ENCODE assay signal across 8 cellular contexts in the genomic region with DNA sequence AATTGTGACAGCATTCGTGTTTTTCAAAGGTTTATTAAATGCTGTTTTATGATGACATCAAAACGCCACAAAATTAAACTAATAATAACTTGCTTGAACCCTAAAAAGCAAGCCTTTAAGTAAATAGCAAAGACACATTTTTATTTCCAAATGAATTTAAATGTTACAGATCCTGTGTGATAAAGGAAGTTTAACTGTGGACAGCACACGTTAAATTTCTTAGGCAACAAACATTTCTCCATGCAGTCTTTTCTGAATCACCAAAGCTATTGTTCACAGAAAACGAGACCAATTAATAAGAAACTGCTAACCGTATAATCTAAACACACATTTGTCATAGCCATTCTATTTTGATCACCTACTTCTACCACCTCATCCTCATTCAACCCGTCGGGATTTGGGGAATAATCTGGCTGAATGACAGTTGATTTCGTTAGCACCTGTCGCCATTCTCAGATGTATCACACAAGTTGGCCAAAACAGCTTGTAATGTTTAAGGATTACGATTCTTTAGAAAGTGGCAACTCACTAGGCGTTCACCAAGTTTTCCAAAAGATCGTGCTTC. TPM values are rescaled to one million over a fixed set of nuclear protein-coding genes. Genes with fewer than 3 reads are reported as not detected.
DNase-seq lines count a peak whose midpoint lies in the region; ATAC-seq and TF ChIP-seq lines count a peak whose summit lies in the region.

No MANE protein-coding gene starts in this region.

- dilution Hi-C loops in mammary epithelial cell (cut with HindIII; ENCODE audit: low sequenced_read_pairs) = no loop called here

- H3K79me2 ChIP-seq in Karpas-422 (ENCODE audit: low read length) (peaks cover 61% of the 10 kb centered on the region), mammary epithelial cell (ENCODE audit: insufficient read depth, low read length) (peaks cover 64% of the 10 kb centered on the region)

- H3K36me3 ChIP-seq in Karpas-422 (ENCODE audit: insufficient read depth, low read length) (no peaks in the 10 kb centered on the region), mammary epithelial cell (ENCODE audit: insufficient read depth, low read length) (no peaks in the 10 kb centered on the region), mucosa of descending colon (ENCODE audit: low read depth) (no peaks in the 10 kb centered on the region)

- no TSS peak for BruUV-seq in mammary epithelial cell (replicated peaks; lab: Mats Ljungman, UMichigan)

- TF ChIP-seq CTCF in mammary epithelial cell (conservative IDR thresholded peaks at IDR 0.05 in 1 of 2, IDR thresholded peaks at IDR 0.05 in 1 of 2; ENCODE audit: extremely low read depth in 1 of 2, insufficient read depth in 1 of 2, low read depth in 1 of 2, low read length in 2 of 2) (no peak), mucosa of descending colon (IDR thresholded peaks at IDR 0.05) (no peak)

- H3K27ac ChIP-seq in Karpas-422 (ENCODE audit: low read length) (peak overlapping the region; percentile 64), mammary epithelial cell (ENCODE audit: insufficient read depth, low read depth, low read length) (peak overlapping the region; percentile 75)

- H3K27me3 ChIP-seq in Karpas-422 (ENCODE audit: low read length) (no peaks in the 10 kb centered on the region), mammary epithelial cell (ENCODE audit: insufficient read depth, low read length) (no peaks in the 10 kb centered on the region)

- in situ Hi-C loops in Caki2 (cut with HindIII; ENCODE audit: low pct_unique_long_range_greater_than_20kb, low sequenced_read_pairs) (no loop called here), mammary epithelial cell (cut with MboI; ENCODE audit: low sequenced_read_pairs in 2 of 2) (loop anchor here in 1 of 2 donors (10.0 kb wide), 1 partner anchor 62 kb away; no protein-coding TSS in a partner anchor)

- H4K20me1 ChIP-seq in Karpas-422 (ENCODE audit: insufficient read depth, low read depth, low read length) (peaks cover 9% of the 10 kb centered on the region; the same call in 1 of the 2 replicates), mammary epithelial cell (ENCODE audit: insufficient read depth, low read length) (no peaks in the 10 kb centered on the region)

- intact Hi-C loops in mammary epithelial cell (cut with micrococcal nuclease) (loop anchor here (5.0 kb wide), 2 partner anchors 65 to 100 kb away; no protein-coding TSS in a partner anchor), mucosa of descending colon (cut with DNase I, micrococcal nuclease) (no loop called here)

- no peaks in the 10 kb centered on the region for H3K9me3 ChIP-seq in Karpas-422 (ENCODE audit: low read length)
- H3K9me3 ChIP-seq in mammary epithelial cell (replicated peaks; ENCODE audit: insufficient read depth, low read length) = no peaks in the 10 kb centered on the region
- no peaks in the 10 kb centered on the region for H3K9me3 ChIP-seq in mucosa of descending colon

- H3K9me2 ChIP-seq in Karpas-422 (replicated peaks; ENCODE audit: insufficient read depth, low read length) = no peaks in the 10 kb centered on the region

- CTCF ChIA-PET in mammary epithelial cell (lab: Charles Lee; ENCODE audit: low non-redundant PET) = interaction anchor here (0.6 kb wide), 1 partner anchor 780 kb away, joined by 4 read pairs; no protein-coding TSS in a partner anchor

- H3K4me3 ChIP-seq in Karpas-422 (ENCODE audit: low read length) (peak overlapping the region; percentile 87), mammary epithelial cell (replicated peaks in 1 of 3; ENCODE audit: insufficient read depth in 1 of 3, low read depth in 2 of 3, low read length in 3 of 3) (peak overlapping the region; percentile 79 to 87 (median 87)), mucosa of descending colon (peak overlapping the region; percentile 93)

- H2AFZ ChIP-seq in Karpas-422 (ENCODE audit: low read length) (no peak overlapping the region), mammary epithelial cell (ENCODE audit: low read depth, low read length) (peak overlapping the region; percentile 75)

- DNase-seq in Caki2 (ENCODE audit: low read depth) = peak; percentile 21
- peak; percentile 46 for DNase-seq in Karpas-422
- DNase-seq in mammary epithelial cell = peak; percentile 29
- DNase-seq in mucosa of descending colon = peak in 1 of 3 donors; percentile 11
- DNase-seq in central memory CD4-positive, alpha-beta T cell = no peak
- no peak for DNase-seq in COLO668 (lab: John Stamatoyannopoulos, UW; ENCODE audit: unreplicated experiment)

- H3K4me1 ChIP-seq in Karpas-422 (ENCODE audit: low read length) = peaks cover 41% of the 10 kb centered on the region
- H3K4me1 ChIP-seq in mammary epithelial cell (ENCODE audit: insufficient read depth, low read length) = peaks cover 8% of the 10 kb centered on the region
- H3K4me1 ChIP-seq in mucosa of descending colon (ENCODE audit: low read depth) = no peaks in the 10 kb centered on the region

- H3K4me2 ChIP-seq in Karpas-422 (ENCODE audit: low read depth, low read length, poor library complexity, severe bottlenecking) (peak overlapping the region; percentile 83), mammary epithelial cell (ENCODE audit: insufficient read depth, low read depth, low read length) (peak overlapping the region; percentile 94)

- ATAC-seq in mucosa of descending colon (no peak), GM18502 (IDR thresholded peaks at IDR 0.05; ENCODE audit: poor library complexity, unreplicated experiment) (no peak), GM18907 (IDR thresholded peaks at IDR 0.05; ENCODE audit: unreplicated experiment) (no peak)

- peak overlapping the region; percentile 95 for H3K9ac ChIP-seq in Karpas-422 (ENCODE audit: low read length)
- peak overlapping the region; percentile 71 for H3K9ac ChIP-seq in mammary epithelial cell (ENCODE audit: insufficient read depth, low read length)

- WGBS in mammary epithelial cell (ENCODE audit: low coverage, missing lambda C conversion rate) = 17% methylated on average over 12 of the region's 12 CpGs

RNA-seq across cellular contexts. Expression of a gene that starts 1.3 kb away (rescaled TPM):
- total RNA-seq in Caki2 (2014; rRNA removed; shearing (Covaris generic); ENCODE audit: low replicate concordance) = 9.4 and 23.7 TPM in 2 replicates
- total RNA-seq in Karpas-422 (2014; rRNA removed; shearing (Covaris generic); ENCODE audit: low replicate concordance) = 53.3 and 57.3 TPM in 2 replicates
- 10 to 100 TPM in 1 of 2 donors, 1 to 10 TPM in 1; 4.8 to 24.1 TPM for total RNA-seq in mammary epithelial cell
- 17.7 TPM for polyA plus RNA-seq in mammary epithelial cell
- polyA minus RNA-seq in mammary epithelial cell = 16.7 TPM
- total RNA-seq in mucosa of descending colon = 10 to 100 TPM in 2 of 3 donors, 1 to 10 TPM in 1; 4.7 to 18.1 (median 10.5) TPM

Comparison
In these comparisons a context has a peak if more than half of its experiments do, and no peak if none do; other contexts are left out.
1. DNase-seq: peak in Caki2 (single experiment), Karpas-422 (single experiment) and mammary epithelial cell (single experiment); none in central memory CD4-positive, alpha-beta T cell (single experiment) and COLO668 (single experiment).
2. Peak in every context shown above with its lines, with median percentiles within 50 percentile points of each other: H3K4me3 ChIP-seq.